ENCODE assay signal across 17 cellular contexts in the genomic region with DNA sequence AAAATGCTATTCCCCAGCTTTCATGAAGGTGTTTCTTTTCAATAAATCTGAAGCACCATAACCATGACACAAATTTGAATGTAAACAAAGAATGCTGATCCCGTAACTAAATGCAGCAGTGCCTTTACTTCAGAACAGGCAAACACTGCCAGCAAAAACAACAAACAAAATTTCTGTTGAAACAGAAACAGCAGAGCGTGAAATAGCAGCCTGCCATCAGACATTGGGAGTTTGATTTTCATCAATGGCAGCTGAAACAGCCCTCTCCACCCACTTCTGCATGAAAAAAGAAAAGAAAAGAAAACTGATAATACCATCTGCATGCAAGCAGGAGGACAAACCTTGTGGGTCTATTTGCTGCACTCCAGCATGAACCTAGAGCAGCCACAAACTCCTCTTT.
"Had no signal": no experiment of that assay in that cellular context is flagged by ENCODE, and none has a peak within 500 bp of the region (broad histone marks: within the 10 kb centered on the region; RNA-seq: fewer than 3 reads in every experiment).

No MANE protein-coding gene starts in this region.

- H3K4me3 ChIP-seq: body of pancreas, lower lobe of right lung, psoas muscle, sigmoid colon, upper lobe of left lung had no signal

- H3K27ac ChIP-seq: body of pancreas, lower lobe of right lung, psoas muscle, sigmoid colon, upper lobe of left lung had no signal

- FAIRE-seq: endometrium had no signal

- H3K9me3 ChIP-seq: body of pancreas, lower lobe of right lung, psoas muscle, sigmoid colon, upper lobe of left lung had no signal

- H3K4me1 ChIP-seq: body of pancreas, lower lobe of right lung, psoas muscle, sigmoid colon, upper lobe of left lung had no signal

- H3K27me3 ChIP-seq: body of pancreas, sigmoid colon, upper lobe of left lung had no signal

- DNase-seq: activated CD4-positive, alpha-beta memory T cell treated with anti-CD3 and anti-CD28 coated beads, Interleukin-2, amount 10 ng/mL, durations not matched to agents 7 days and 5 days; activated CD8-positive, alpha-beta memory T cell treated with anti-CD3 and anti-CD28 coated beads, Interleukin-2, amount 50 U/mL, for 4 hours; activated naive CD4-positive, alpha-beta T cell treated with Interleukin-2 at 50 U/mL for 16 hours; activated naive CD8-positive, alpha-beta T cell treated with anti-CD3 and anti-CD28 coated beads, Interleukin-2, amount 50 U/mL, for 24 hours; body of pancreas; cerebellar nuclear complex; dermis blood vessel endothelial cell; glutamatergic neuron; lower lobe of right lung; psoas muscle; sigmoid colon; stimulated activated CD4-positive, alpha-beta T cell treated with anti-CD3 and anti-CD28 coated beads, Interleukin-2, amount 100 ng/mL, for 48 hours; stimulated activated naive CD4-positive, alpha-beta T cell treated with Interleukin-2 at 50 U/mL for 16 hours; T-cell; T1000; upper lobe of left lung had no signal

- H3K36me3 ChIP-seq: lower lobe of right lung, sigmoid colon, upper lobe of left lung had no signal
